In genomic region chr15:93861413-93861812, GRCh38 we compare ENCODE assay signal across 1 cellular context.
A peak's percentile ranks its signal among the peaks of the same experiment; 100 is the strongest.
TF ChIP-seq lines count a peak whose summit lies in the region.

No MANE protein-coding gene starts in this region.

TF ChIP-seq in GM12878, 131 proteins besides CTCF, POLR2A, EP300 and RAD21 (continued from another document):
- TF ChIP-seq ZNF687 (IDR thresholded peaks at IDR 0.05) (no peak), E4F1 (IDR thresholded peaks at IDR 0.05; ENCODE audit: borderline replicate concordance, partially characterized antibody) (no peak), RUNX3 (IDR thresholded peaks at IDR 0.05; ENCODE audit: low read length) (0 out of 2 replicates have a peak, but pooled peaks have one; percentile 25)
